In the genomic region with DNA sequence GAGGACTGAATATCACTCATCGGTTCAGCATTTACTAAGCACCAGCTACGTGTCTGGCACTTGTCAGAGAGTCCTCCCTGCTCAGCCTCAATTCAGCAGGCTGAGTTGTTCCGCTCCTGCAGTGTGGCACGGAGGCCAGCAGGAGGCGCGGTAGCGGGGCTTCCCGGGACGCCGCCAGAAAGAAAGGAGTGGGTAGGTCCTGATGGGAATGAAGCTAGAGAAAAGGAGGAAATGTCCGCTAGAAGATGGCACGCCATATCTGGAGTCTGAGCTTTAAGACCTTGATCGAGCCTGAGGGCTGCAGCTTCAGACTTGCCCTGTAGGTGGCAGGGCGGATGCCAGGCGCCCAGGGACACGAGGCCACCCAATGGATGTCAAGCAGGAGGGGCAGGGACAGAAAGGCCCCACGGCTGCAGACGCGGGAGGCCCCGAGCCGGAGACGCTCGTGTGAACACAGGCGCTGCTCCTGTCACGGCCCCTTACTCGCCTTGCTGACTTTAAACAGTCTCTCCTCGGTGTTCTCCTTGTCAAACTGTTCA, we compare ENCODE assay signal across 8 cellular contexts. TPM values are rescaled to one million over a fixed set of nuclear protein-coding genes. Genes with fewer than 3 reads are reported as not detected.
DNase-seq lines count a peak whose midpoint lies in the region; ATAC-seq and TF ChIP-seq lines count a peak whose summit lies in the region.

No MANE protein-coding gene starts in this region.

- H3K36me3 ChIP-seq in HAP-1 (replicated peaks) = peaks cover 17% of the 10 kb centered on the region

- in situ Hi-C loops in HAP-1 (cut with MboI; ENCODE audit: low sequenced_read_pairs) = no loop called here

- TF ChIP-seq POLR2A in erythroblast (IDR thresholded peaks at IDR 0.05; ENCODE audit: low read length) = no peak

- no peaks in the 10 kb centered on the region for H3K27me3 ChIP-seq in HAP-1 (ENCODE audit: low read depth)

- DNase-seq in DMS114 treated with DMSO at 0.1 percent for 48 hours (lab: John Stamatoyannopoulos, UW; ENCODE audit: unreplicated experiment) (peak; percentile 29), HAP-1 (ENCODE audit: low spot score in 2 of 2) (peak; percentile 83 to 87), NCI-H748 treated with DMSO at 0.1 percent for 48 hours (lab: John Stamatoyannopoulos, UW) (peak; percentile 69), erythroblast (lab: John Stamatoyannopoulos, UW) (peak; percentile 84 to 86), myocyte (ENCODE audit: low read depth) (peak; percentile 90), NCI-H1694 treated with DMSO at 0.1 percent for 48 hours (lab: John Stamatoyannopoulos, UW) (no peak)
- peak; percentile 59 for DNase-seq in activated CD8-positive, alpha-beta memory T cell treated with anti-CD3 and anti-CD28 coated beads, Interleukin-2, amount 10 ng/mL, durations not matched to agents 7 days and 5 days
- peak; percentile 59 to 69 for DNase-seq in stimulated activated naive CD8-positive, alpha-beta T cell treated with anti-CD3 and anti-CD28 coated beads, Interleukin-15, amount 100 ng/mL, for 72 hours

- no peak overlapping the region for H3K4me3 Mint-ChIP-seq in activated CD8-positive, alpha-beta memory T cell treated with anti-CD3 and anti-CD28 coated beads, Interleukin-2, amount 10 ng/mL, durations not matched to agents 7 days and 5 days
- peak overlapping the region; percentile 56 to 63 for H3K4me3 Mint-ChIP-seq in stimulated activated naive CD8-positive, alpha-beta T cell treated with anti-CD3 and anti-CD28 coated beads, Interleukin-15, amount 100 ng/mL, for 72 hours

- H3K4me1 ChIP-seq in HAP-1 = peaks cover 6% of the 10 kb centered on the region

- no peaks in the 10 kb centered on the region for H3K9me3 ChIP-seq in HAP-1

- ATAC-seq in activated CD8-positive, alpha-beta memory T cell treated with anti-CD3 and anti-CD28 coated beads, Interleukin-2, amount 10 ng/mL, durations not matched to agents 7 days and 5 days = peak; percentile 64
- peak; percentile 91 for ATAC-seq in stimulated activated naive CD8-positive, alpha-beta T cell treated with anti-CD3 and anti-CD28 coated beads, Interleukin-15, amount 100 ng/mL, for 72 hours

- peaks cover 16% of the 10 kb centered on the region for H3K36me3 Mint-ChIP-seq in activated CD8-positive, alpha-beta memory T cell treated with anti-CD3 and anti-CD28 coated beads, Interleukin-2, amount 10 ng/mL, durations not matched to agents 7 days and 5 days

- H3K4me1 Mint-ChIP-seq in activated CD8-positive, alpha-beta memory T cell treated with anti-CD3 and anti-CD28 coated beads, Interleukin-2, amount 10 ng/mL, durations not matched to agents 7 days and 5 days = peaks cover 3% of the 10 kb centered on the region
- H3K4me1 Mint-ChIP-seq in stimulated activated naive CD8-positive, alpha-beta T cell treated with anti-CD3 and anti-CD28 coated beads, Interleukin-15, amount 100 ng/mL, for 72 hours = peaks cover 19% of the 10 kb centered on the region

- H3K27ac Mint-ChIP-seq in activated CD8-positive, alpha-beta memory T cell treated with anti-CD3 and anti-CD28 coated beads, Interleukin-2, amount 10 ng/mL, durations not matched to agents 7 days and 5 days = no peak overlapping the region
- peak overlapping the region in 1 of 2 donors; percentile 39 for H3K27ac Mint-ChIP-seq in stimulated activated naive CD8-positive, alpha-beta T cell treated with anti-CD3 and anti-CD28 coated beads, Interleukin-15, amount 100 ng/mL, for 72 hours

- no peak overlapping the region for H3K4me3 ChIP-seq in HAP-1

- no peaks in the 10 kb centered on the region for H3K27me3 Mint-ChIP-seq in activated CD8-positive, alpha-beta memory T cell treated with anti-CD3 and anti-CD28 coated beads, Interleukin-2, amount 10 ng/mL, durations not matched to agents 7 days and 5 days
- no peaks in the 10 kb centered on the region for H3K27me3 Mint-ChIP-seq in stimulated activated naive CD8-positive, alpha-beta T cell treated with anti-CD3 and anti-CD28 coated beads, Interleukin-15, amount 100 ng/mL, for 72 hours

- H3K9me3 Mint-ChIP-seq in activated CD8-positive, alpha-beta memory T cell treated with anti-CD3 and anti-CD28 coated beads, Interleukin-2, amount 10 ng/mL, durations not matched to agents 7 days and 5 days (ENCODE audit: low read depth) = no peaks in the 10 kb centered on the region
- H3K9me3 Mint-ChIP-seq in stimulated activated naive CD8-positive, alpha-beta T cell treated with anti-CD3 and anti-CD28 coated beads, Interleukin-15, amount 100 ng/mL, for 72 hours = no peaks in the 10 kb centered on the region

- CTCF ChIA-PET in activated CD8-positive, alpha-beta memory T cell treated with anti-CD3 and anti-CD28 coated beads, Interleukin-2, amount 10 ng/mL, durations not matched to agents 7 days and 5 days (lab: Charles Lee) = interaction anchor here (0.6 to 4.1 kb wide), 27 partner anchors 9 to 203 kb away, joined by 3 to 41 read pairs (median 4); a partner anchor contains a TSS

RNA-seq across cellular contexts. Expression of a gene that starts 18.7 kb away (rescaled TPM):
- total RNA-seq in activated CD8-positive, alpha-beta memory T cell treated with anti-CD3 and anti-CD28 coated beads, Interleukin-2, amount 10 ng/mL, durations not matched to agents 7 days and 5 days = 10 to 100 TPM; 55.2 to 56.0 TPM
- 128 and 137 TPM in 2 replicates for total RNA-seq in myocyte
- polyA plus RNA-seq in myocyte (2012) = 118 TPM

RNA-seq across cellular contexts. Expression of a gene that starts 47.1 kb away (rescaled TPM):
- total RNA-seq in activated CD8-positive, alpha-beta memory T cell treated with anti-CD3 and anti-CD28 coated beads, Interleukin-2, amount 10 ng/mL, durations not matched to agents 7 days and 5 days = 10 to 100 TPM; 11.9 to 14.5 TPM
- 25.8 and 26.3 TPM in 2 replicates for total RNA-seq in myocyte
- polyA plus RNA-seq in myocyte (2012) = 45.4 TPM

RNA-seq across cellular contexts. Expression of a gene that starts 49.5 kb away (rescaled TPM):
- 10 to 100 TPM; 56.0 to 94.9 TPM for total RNA-seq in activated CD8-positive, alpha-beta memory T cell treated with anti-CD3 and anti-CD28 coated beads, Interleukin-2, amount 10 ng/mL, durations not matched to agents 7 days and 5 days
- 3.8 and 4.3 TPM in 2 replicates for total RNA-seq in myocyte
- 1.6 TPM for polyA plus RNA-seq in myocyte (2012)

Comparison
In these comparisons a context has a peak if more than half of its experiments do, and no peak if none do; other contexts are left out.
1. RNA of a gene that starts 49.5 kb away (total RNA-seq): 56.0 to 94.9 TPM in activated CD8-positive, alpha-beta memory T cell treated with anti-CD3 and anti-CD28 coated beads, Interleukin-2, amount 10 ng/mL, durations not matched to agents 7 days and 5 days; 3.8 to 4.3 TPM in myocyte; every median in the first group is over 10 times any median in the second.